17 cellular contexts compared by ENCODE assay signal in the genomic region with DNA sequence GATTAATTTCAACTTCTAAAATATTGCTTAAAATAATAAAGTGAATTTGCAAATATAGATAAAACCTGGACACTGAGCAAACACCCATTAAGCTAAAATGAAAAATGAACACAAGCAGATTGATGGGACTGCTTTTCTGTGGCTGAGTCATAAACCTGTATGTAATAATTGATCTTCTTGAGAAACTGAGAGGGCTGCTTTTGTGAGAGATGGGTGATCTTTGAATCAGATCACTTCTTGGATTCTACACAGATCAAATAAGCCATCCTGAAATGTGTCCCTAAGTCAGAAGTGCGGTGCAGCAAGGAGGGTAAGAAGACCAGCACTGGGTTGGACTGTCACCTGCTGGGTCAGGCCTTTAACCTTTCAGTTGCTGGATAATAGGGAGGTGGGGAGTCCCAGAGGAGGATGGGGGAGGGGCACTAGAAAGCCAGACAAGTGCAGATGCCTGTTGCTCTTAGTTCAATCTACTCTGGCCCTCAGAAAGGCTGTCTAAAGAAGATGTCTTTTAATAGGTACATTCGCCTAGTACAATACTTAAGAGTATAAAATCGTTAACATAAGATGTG.
DNase-seq lines count a peak whose midpoint lies in the region; ATAC-seq and TF ChIP-seq lines count a peak whose summit lies in the region.
"Had no signal": no experiment of that assay in that cellular context is flagged by ENCODE, and none has a peak within 500 bp of the region (broad histone marks: within the 10 kb centered on the region; RNA-seq: fewer than 3 reads in every experiment).

No MANE protein-coding gene starts in this region.

- H3K9me3 ChIP-seq in PC-3 (ENCODE audit: low read length): no peaks in the 10 kb centered on the region
- H3K9me3 ChIP-seq: esophagus muscularis mucosa, HAP-1, Peyer's patch, SJCRH30, tibial artery had no signal

- POLR2A ChIA-PET in PC-3 (lab: Charles Lee; ENCODE audit: unreplicated experiment): no interaction called here

- no peak overlapping the region for H3K9ac ChIP-seq in PC-3 (ENCODE audit: low read length)

- no peaks in the 10 kb centered on the region for H3K27me3 Mint-ChIP-seq in activated naive CD4-positive, alpha-beta T cell treated with anti-CD3 and anti-CD28 coated beads, Interleukin-2, amount 50 U/mL, for 24 hours
- H3K27me3 Mint-ChIP-seq: memory B cell; naive thymus-derived CD4-positive, alpha-beta T cell had no signal

- DNase-seq in activated naive CD4-positive, alpha-beta T cell treated with anti-CD3 and anti-CD28 coated beads, Interleukin-2, amount 50 U/mL, for 16 hours: no peak
- DNase-seq in PC-3 (no peak), ecto neural progenitor cell (ENCODE audit: low spot score) (peak; percentile 45), NCI-H2081 (lab: John Stamatoyannopoulos, UW) (no peak), D341Med (ENCODE audit: low spot score) (no peak)
- no peak for DNase-seq in stimulated activated effector memory CD8-positive, alpha-beta T cell treated with anti-CD3 and anti-CD28 coated beads, Interleukin-12 subunit alpha, Interleukin-12 subunit beta, amount 100 ng/mL, for 72 hours (ENCODE audit: low spot score in 2 of 2)
- DNase-seq: activated effector memory CD4-positive, alpha-beta T cell treated with anti-CD3 and anti-CD28 coated beads, Interleukin-2, amount 50 U/mL, for 16 hours; NCI-H187 treated with DMSO at 0.1 percent for 48 hours; Peyer's patch; tibial artery had no signal

- no peaks in the 10 kb centered on the region for H3K27me3 ChIP-seq in PC-3 (ENCODE audit: low read length)
- H3K27me3 ChIP-seq: esophagus muscularis mucosa, Peyer's patch, SJCRH30, tibial artery had no signal

- TF ChIP-seq CTCF in PC-3 (conservative IDR thresholded peaks at IDR 0.05; ENCODE audit: low read depth, low read length): no peak

- no peaks in the 10 kb centered on the region for H4K20me1 ChIP-seq in PC-3 (ENCODE audit: low read length)

- intact Hi-C loops in PC-3 (cut with micrococcal nuclease): loop anchor here (1.0 to 10.0 kb wide), 6 partner anchors 116 to 408 kb away; no protein-coding TSS in a partner anchor

- no TSS peak for BruUV-seq in PC-3 (replicated peaks; lab: Mats Ljungman, UMichigan)

- H3K4me3 Mint-ChIP-seq in activated naive CD4-positive, alpha-beta T cell treated with anti-CD3 and anti-CD28 coated beads, Interleukin-2, amount 50 U/mL, for 24 hours: peak overlapping the region; percentile 40
- H3K4me3 Mint-ChIP-seq in stimulated activated effector memory CD8-positive, alpha-beta T cell treated with anti-CD3 and anti-CD28 coated beads, Interleukin-12 subunit alpha, Interleukin-12 subunit beta, amount 100 ng/mL, for 72 hours: no peak overlapping the region
- H3K4me3 Mint-ChIP-seq: memory B cell; naive thymus-derived CD4-positive, alpha-beta T cell; T-helper 1 cell treated with Interleukin-12 subunit alpha and Interleukin-12 subunit beta and Interleukin-4 antibody, amounts not matched to agents 30 μg/mL and 1 μg/mL, for 36 hours had no signal

- peaks cover 28% of the 10 kb centered on the region for H3K4me1 ChIP-seq in PC-3 (ENCODE audit: insufficient read depth, low read length)
- H3K4me1 ChIP-seq: HAP-1, SJCRH30 had no signal

- 0 out of 2 replicates have a peak, but pooled peaks cover 6% of the 10 kb centered on the region for H3K36me3 ChIP-seq in PC-3 (ENCODE audit: low read depth, low read length)
- H3K36me3 ChIP-seq: esophagus muscularis mucosa, HAP-1, Peyer's patch, SJCRH30, tibial artery had no signal

- no peak overlapping the region for H2AFZ ChIP-seq in PC-3 (ENCODE audit: low read length)

- peaks cover 1% of the 10 kb centered on the region for H3K36me3 Mint-ChIP-seq in activated naive CD4-positive, alpha-beta T cell treated with anti-CD3 and anti-CD28 coated beads, Interleukin-2, amount 50 U/mL, for 24 hours
- H3K36me3 Mint-ChIP-seq in stimulated activated effector memory CD8-positive, alpha-beta T cell treated with anti-CD3 and anti-CD28 coated beads, Interleukin-12 subunit alpha, Interleukin-12 subunit beta, amount 100 ng/mL, for 72 hours: no peaks in the 10 kb centered on the region

- peak overlapping the region; percentile 17; the same call in 1 of the 2 replicates for H3K4me2 ChIP-seq in PC-3 (ENCODE audit: low read length)

- no peaks in the 10 kb centered on the region for H3F3A ChIP-seq in PC-3 (ENCODE audit: low read length, unreplicated experiment)

- no peaks in the 10 kb centered on the region for H3K9me2 ChIP-seq in PC-3 (replicated peaks; ENCODE audit: low read length)

- no peak for ATAC-seq in PC-3
- ATAC-seq in stimulated activated effector memory CD8-positive, alpha-beta T cell treated with anti-CD3 and anti-CD28 coated beads, Interleukin-12 subunit alpha, Interleukin-12 subunit beta, amount 100 ng/mL, for 72 hours: no peak

- CTCF ChIA-PET in PC-3 (lab: Charles Lee): interaction anchor here (0.5 to 3.1 kb wide), 16 partner anchors 9 to 934 kb away, joined by 3 to 117 read pairs (median 4); partner anchors contain the start of gene NAMPT

- H3K9me3 Mint-ChIP-seq in activated naive CD4-positive, alpha-beta T cell treated with anti-CD3 and anti-CD28 coated beads, Interleukin-2, amount 50 U/mL, for 24 hours: no peaks in the 10 kb centered on the region
- H3K9me3 Mint-ChIP-seq in stimulated activated effector memory CD8-positive, alpha-beta T cell treated with anti-CD3 and anti-CD28 coated beads, Interleukin-12 subunit alpha, Interleukin-12 subunit beta, amount 100 ng/mL, for 72 hours: no peaks in the 10 kb centered on the region

- peaks cover 17% of the 10 kb centered on the region for H3K79me2 ChIP-seq in PC-3 (ENCODE audit: low read length)

- H3K27ac ChIP-seq in PC-3 (ENCODE audit: low read length): no peak overlapping the region
- H3K27ac ChIP-seq: esophagus muscularis mucosa, Peyer's patch, SJCRH30 had no signal

- H3K27ac Mint-ChIP-seq in activated naive CD4-positive, alpha-beta T cell treated with anti-CD3 and anti-CD28 coated beads, Interleukin-2, amount 50 U/mL, for 24 hours: peak overlapping the region; percentile 44
- peak overlapping the region; percentile 15 for H3K27ac Mint-ChIP-seq in stimulated activated effector memory CD8-positive, alpha-beta T cell treated with anti-CD3 and anti-CD28 coated beads, Interleukin-12 subunit alpha, Interleukin-12 subunit beta, amount 100 ng/mL, for 72 hours
- H3K27ac Mint-ChIP-seq: memory B cell; naive thymus-derived CD4-positive, alpha-beta T cell; T-helper 1 cell treated with Interleukin-12 subunit alpha and Interleukin-12 subunit beta and Interleukin-4 antibody, amounts not matched to agents 30 μg/mL and 1 μg/mL, for 36 hours had no signal

- peaks cover 35% of the 10 kb centered on the region for H3K4me1 Mint-ChIP-seq in activated naive CD4-positive, alpha-beta T cell treated with anti-CD3 and anti-CD28 coated beads, Interleukin-2, amount 50 U/mL, for 24 hours
- H3K4me1 Mint-ChIP-seq in stimulated activated effector memory CD8-positive, alpha-beta T cell treated with anti-CD3 and anti-CD28 coated beads, Interleukin-12 subunit alpha, Interleukin-12 subunit beta, amount 100 ng/mL, for 72 hours: peaks cover 14% of the 10 kb centered on the region

- H3K4me3 ChIP-seq in PC-3 (ENCODE audit: low read length): no peak overlapping the region
- H3K4me3 ChIP-seq: esophagus muscularis mucosa, HAP-1, Peyer's patch, SJCRH30, tibial artery had no signal
